ENCODE assay signal across 8 cellular contexts in the genomic region with DNA sequence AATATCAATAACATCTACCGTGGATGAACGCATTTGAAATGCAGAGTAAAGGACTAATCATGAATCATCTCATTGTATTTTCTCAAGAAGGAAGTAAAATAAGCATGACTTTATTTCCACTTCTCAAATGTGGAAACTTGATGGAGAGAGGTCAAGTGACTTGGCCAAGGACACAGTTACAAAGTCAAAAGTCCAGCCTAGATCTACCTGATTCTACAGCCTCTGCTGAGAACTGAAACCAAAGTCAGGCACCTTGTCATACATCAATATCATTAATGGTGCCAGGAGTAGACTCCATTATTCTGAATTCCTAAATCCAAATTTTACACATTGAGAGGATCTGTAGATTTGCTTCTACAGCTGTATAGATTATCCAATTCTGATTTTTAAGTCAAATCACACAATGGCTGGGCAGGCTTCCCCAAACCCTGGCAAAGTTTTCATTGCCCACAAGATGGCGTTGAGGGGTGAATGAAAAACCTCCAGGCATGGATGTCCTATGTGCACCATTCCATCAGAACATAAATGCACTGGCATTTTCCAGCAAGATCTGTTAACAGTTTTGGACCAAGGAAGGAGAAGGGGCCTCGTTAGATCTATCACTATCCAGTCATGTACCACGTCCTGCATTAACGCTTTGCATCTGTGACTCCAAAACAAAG.
DNase-seq lines count a peak whose midpoint lies in the region; ATAC-seq and TF ChIP-seq lines count a peak whose summit lies in the region.

No MANE protein-coding gene starts in this region.

- ATAC-seq in GM21515 (IDR thresholded peaks at IDR 0.05; ENCODE audit: unreplicated experiment) = no peak
- ATAC-seq in HG02623 (IDR thresholded peaks at IDR 0.05; ENCODE audit: unreplicated experiment) = no peak

- no peaks in the 10 kb centered on the region for H3K4me1 Mint-ChIP-seq in brain

- H3K27me3 Mint-ChIP-seq in brain = peaks cover 18% of the 10 kb centered on the region

- H3K36me3 Mint-ChIP-seq in brain = no peaks in the 10 kb centered on the region

- DNase-seq in AML-193 (lab: John Stamatoyannopoulos, UW) (peak; percentile 20 to 46), KBM-7 (peak; percentile 32), left kidney (ENCODE audit: low read depth, low spot score) (peak; percentile 60), HPDE6-E6E7 (ENCODE audit: extremely low spot score) (no peak)
- DNase-seq in effector CD4-positive, alpha-beta T cell = no peak

- in situ Hi-C loops in KBM-7 (cut with MboI; ENCODE audit: low pct_unique_long_range_greater_than_20kb, low sequenced_read_pairs) = no loop called here

- TF ChIP-seq CTCF in brain (conservative IDR thresholded peaks at IDR 0.05) = peak; percentile 41 to 55

- H3K4me3 Mint-ChIP-seq in brain = no peak overlapping the region

- H3K27ac Mint-ChIP-seq in brain = no peak overlapping the region

- no peaks in the 10 kb centered on the region for H3K9me3 Mint-ChIP-seq in brain

Comparison
In these comparisons a context has a peak if more than half of its experiments do, and no peak if none do; other contexts are left out.
1. DNase-seq: peak in AML-193 (2 of 2), KBM-7 (single experiment) and left kidney (single experiment); none in effector CD4-positive, alpha-beta T cell (single experiment) and HPDE6-E6E7 (single experiment).